Comparison of ENCODE assay signal across 9 cellular contexts in genomic region chr3:94862703-94863102, GRCh38.
A peak's percentile ranks its signal among the peaks of the same experiment; 100 is the strongest.
DNase-seq lines count a peak whose midpoint lies in the region; ATAC-seq and TF ChIP-seq lines count a peak whose summit lies in the region.
"Had no signal": no experiment of that assay in that cellular context is flagged by ENCODE, and none has a peak within 500 bp of the region (broad histone marks: within the 10 kb centered on the region; RNA-seq: fewer than 3 reads in every experiment).

No MANE protein-coding gene starts in this region.

- H3K4me1 ChIP-seq in fibroblast of lung (ENCODE audit: control insufficient read depth, extremely low read depth, insufficient read depth, low read length) (no peaks in the 10 kb centered on the region), aorta (ENCODE audit: control insufficient read depth in 1 of 2, insufficient read depth in 2 of 2, low read length in 2 of 2) (no peaks in the 10 kb centered on the region), sigmoid colon (no peaks in the 10 kb centered on the region)

- no peak for ATAC-seq in HG03139 (IDR thresholded peaks at IDR 0.05; ENCODE audit: unreplicated experiment)
- ATAC-seq in aorta (ENCODE audit: low FRiP score) = no peak
- no peak for ATAC-seq in activated CD4-positive, CD25-positive, alpha-beta regulatory T cell treated with anti-CD3 and anti-CD28 coated beads, Interleukin-2, amount 50 U/mL, for 24 hours
- ATAC-seq: K562 had no signal

- no peak for TF ChIP-seq POLR2A in sigmoid colon (IDR thresholded peaks at IDR 0.05)

- H3K27me3 ChIP-seq in fibroblast of lung (ENCODE audit: control insufficient read depth, insufficient read depth, low read length) (no peaks in the 10 kb centered on the region), aorta (ENCODE audit: control insufficient read depth in 1 of 2, insufficient read depth in 2 of 2, low read length in 1 of 2) (no peaks in the 10 kb centered on the region), sigmoid colon (no peaks in the 10 kb centered on the region)

- CTCF ChIA-PET in HEK293T (lab: Yijun Ruan, JAX) = interaction anchor here (0.6 to 1.2 kb wide), 3 partner anchors 8 to 857 kb away, joined by 3 read pairs; no protein-coding TSS in a partner anchor

- WGBS in aorta, 2 donors = 57 to 65% methylated on average over 3 of the region's 3 CpGs
- WGBS in sigmoid colon, 2 donors = 30 to 64% methylated on average over 3 of the region's 3 CpGs

- H3K4me3 ChIP-seq in fibroblast of lung (replicated peaks in 1 of 4; ENCODE audit: control extremely low read depth in 1 of 4, insufficient read depth in 1 of 4, low read depth in 3 of 4, low read length in 4 of 4) = no peak overlapping the region
- H3K4me3 ChIP-seq in aorta (ENCODE audit: low read length in 2 of 2) = no peak overlapping the region
- H3K4me3 ChIP-seq in sigmoid colon = no peak overlapping the region
- H3K4me3 ChIP-seq: K562 had no signal

- H3K9me3 ChIP-seq in fibroblast of lung (ENCODE audit: control insufficient read depth, insufficient read depth, low read depth, low read length) = no peaks in the 10 kb centered on the region
- H3K9me3 ChIP-seq in aorta (ENCODE audit: control insufficient read depth, low read length) = peaks cover 7% of the 10 kb centered on the region
- peaks cover 7 to 12% (median 8%) of the 10 kb centered on the region in 4 donors for H3K9me3 ChIP-seq in sigmoid colon

- POLR2A ChIA-PET in HEK293T (lab: Yijun Ruan, JAX) = no interaction called here

- intact Hi-C loops in aorta (cut with DNase I) (no loop called here), sigmoid colon (cut with DNase I) (no loop called here)

- H3K27ac ChIP-seq in fibroblast of lung (ENCODE audit: insufficient read depth, low read length) (no peak overlapping the region), aorta (ENCODE audit: low read depth in 1 of 2, low read length in 2 of 2) (no peak overlapping the region), sigmoid colon (no peak overlapping the region)

- DNase-seq in DMS53 treated with DMSO at 0.1 percent for 48 hours (lab: John Stamatoyannopoulos, UW; ENCODE audit: unreplicated experiment) (peak; percentile 38), HEK293T (ENCODE audit: extremely low spot score) (peak; percentile 46), NCI-H524 treated with DMSO at 0.1 percent for 48 hours (lab: John Stamatoyannopoulos, UW) (peak; percentile 54), fibroblast of lung (ENCODE audit: low read depth in 2 of 2) (peak in 1 of 2 donors; percentile 5), aorta (no peak), sigmoid colon (no peak)

- no peaks in the 10 kb centered on the region for H4K20me1 ChIP-seq in fibroblast of lung (ENCODE audit: control insufficient read depth, extremely low read depth, insufficient read depth, low read length)

- H3K79me2 ChIP-seq in fibroblast of lung (ENCODE audit: control insufficient read depth, insufficient read depth, low read length) = no peaks in the 10 kb centered on the region

- no peak overlapping the region for H2AFZ ChIP-seq in fibroblast of lung (ENCODE audit: low read length)

- TF ChIP-seq CTCF in fibroblast of lung (conservative IDR thresholded peaks at IDR 0.05 in 1 of 2, IDR thresholded peaks at IDR 0.05 in 1 of 2; ENCODE audit: low read depth in 1 of 2, low read length in 2 of 2) (peak; percentile 33 to 38), sigmoid colon (IDR thresholded peaks at IDR 0.05) (peak in 2 of 4 experiments; percentile 14 to 52)

- TF ChIP-seq EP300 in sigmoid colon (IDR thresholded peaks at IDR 0.05) = no peak

- no peak overlapping the region for H3K9ac ChIP-seq in fibroblast of lung (ENCODE audit: insufficient read depth, low read length)

- H3K4me2 ChIP-seq in fibroblast of lung (ENCODE audit: extremely low read depth, insufficient read depth, low read length) = no peak overlapping the region

- H3K36me3 ChIP-seq in fibroblast of lung (ENCODE audit: control insufficient read depth, insufficient read depth, low read length) (no peaks in the 10 kb centered on the region), aorta (ENCODE audit: control insufficient read depth in 1 of 2, insufficient read depth in 2 of 2, low read length in 1 of 2) (no peaks in the 10 kb centered on the region), sigmoid colon (no peaks in the 10 kb centered on the region)

TF ChIP-seq in HEK293T, 16 proteins besides CTCF, POLR2A, EP300 and RAD21:
- TF ChIP-seq, protein P1, sequence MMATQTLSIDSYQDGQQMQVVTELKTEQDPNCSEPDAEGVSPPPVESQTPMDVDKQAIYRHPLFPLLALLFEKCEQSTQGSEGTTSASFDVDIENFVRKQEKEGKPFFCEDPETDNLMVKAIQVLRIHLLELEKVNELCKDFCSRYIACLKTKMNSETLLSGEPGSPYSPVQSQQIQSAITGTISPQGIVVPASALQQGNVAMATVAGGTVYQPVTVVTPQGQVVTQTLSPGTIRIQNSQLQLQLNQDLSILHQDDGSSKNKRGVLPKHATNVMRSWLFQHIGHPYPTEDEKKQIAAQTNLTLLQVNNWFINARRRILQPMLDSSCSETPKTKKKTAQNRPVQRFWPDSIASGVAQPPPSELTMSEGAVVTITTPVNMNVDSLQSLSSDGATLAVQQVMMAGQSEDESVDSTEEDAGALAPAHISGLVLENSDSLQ (IDR thresholded peaks at IDR 0.05) = peak; percentile 63
- no peak for TF ChIP-seq FOXK2 (IDR thresholded peaks at IDR 0.05)
- no peak for TF ChIP-seq HDGF (IDR thresholded peaks at IDR 0.05; ENCODE audit: borderline replicate concordance)
- no peak for TF ChIP-seq SP1 (IDR thresholded peaks at IDR 0.05)

Comparison
In these comparisons a context has a peak if more than half of its experiments do, and no peak if none do; other contexts are left out.
1. DNase-seq: peak in DMS53 treated with DMSO at 0.1 percent for 48 hours (single experiment), HEK293T (single experiment) and NCI-H524 treated with DMSO at 0.1 percent for 48 hours (single experiment); none in aorta (0 of 2) and sigmoid colon (single experiment).